Comparison of ENCODE assay signal across 8 cellular contexts in the genomic region with DNA sequence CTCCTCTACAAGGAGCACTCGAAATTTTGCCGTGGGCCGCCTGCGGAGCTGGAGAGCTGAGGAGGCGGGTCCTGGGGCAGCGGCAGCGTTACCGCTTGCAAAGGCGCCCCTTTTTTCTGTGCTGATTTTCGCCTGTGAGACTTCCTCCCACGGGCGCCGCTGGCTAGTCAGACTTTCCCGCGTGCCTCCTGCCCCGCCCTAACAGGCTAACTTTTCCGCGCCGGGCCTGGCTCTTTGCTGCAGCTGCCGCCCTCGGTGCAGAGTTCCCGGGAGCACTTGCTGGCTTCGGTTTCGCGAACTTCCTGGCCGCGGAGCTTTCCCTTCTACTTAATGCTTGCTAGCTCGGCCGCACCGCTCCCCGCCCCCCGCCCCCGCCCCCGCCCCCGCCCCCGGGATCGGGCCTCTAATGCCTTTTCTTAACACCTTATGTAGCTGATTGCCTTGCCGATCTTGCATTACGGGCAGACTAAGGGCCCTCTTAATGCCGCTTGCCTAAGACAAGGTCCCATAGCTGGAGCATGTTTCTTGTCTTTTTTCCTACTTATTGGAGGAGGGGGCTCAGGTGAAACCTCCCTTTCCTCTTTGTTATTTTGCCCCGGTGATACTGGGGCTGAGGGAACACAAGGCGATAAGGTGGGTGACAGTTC. TPM values are rescaled to one million over a fixed set of nuclear protein-coding genes. Genes with fewer than 3 reads are reported as not detected.
A peak's percentile ranks its signal among the peaks of the same experiment; 100 is the strongest.
DNase-seq lines count a peak whose midpoint lies in the region; ATAC-seq and TF ChIP-seq lines count a peak whose summit lies in the region.

No MANE protein-coding gene starts in this region.

- 4 to 5% methylated on average over 42 of the region's 42 CpGs for WGBS in esophagus, 2 donors

- no peak overlapping the region for H3K9ac ChIP-seq in DND-41 (ENCODE audit: low read depth, low read length)

- intact Hi-C loops in mucosa of descending colon (cut with DNase I, micrococcal nuclease) = no loop called here

- DNase-seq in DND-41 (peak; percentile 46), NCI-H2227 (lab: John Stamatoyannopoulos, UW; ENCODE audit: unreplicated experiment) (peak; percentile 28), activated T-cell treated with anti-CD3 and anti-CD28 coated beads for 1 hour (ENCODE audit: low read depth) (peak; percentile 50), mucosa of descending colon (peak; percentile 75 to 84 (median 84)), NCI-H1105 (lab: John Stamatoyannopoulos, UW) (no peak)
- DNase-seq in stimulated activated CD8-positive, alpha-beta memory T cell treated with anti-CD3 and anti-CD28 coated beads, Interleukin-2, amount 100 ng/mL, for 48 hours (ENCODE audit: low read depth in 2 of 2) = peak; percentile 48 to 54

- H3K4me1 ChIP-seq in DND-41 (ENCODE audit: insufficient read depth, low read length) (peaks cover 3% of the 10 kb centered on the region), esophagus (ENCODE audit: control insufficient read depth in 2 of 2, insufficient read depth in 2 of 2, low read length in 1 of 2) (peaks cover 2 to 4% of the 10 kb centered on the region in 2 donors), mucosa of descending colon (ENCODE audit: low read depth) (peaks cover 5% of the 10 kb centered on the region)

- no peak overlapping the region for H2AFZ ChIP-seq in DND-41 (ENCODE audit: low read depth, low read length)

- ATAC-seq in DND-41 (ENCODE audit: insufficient read depth, low read depth) (peak; percentile 73), mucosa of descending colon (peak; percentile 95), GM21576 (IDR thresholded peaks at IDR 0.05; ENCODE audit: unreplicated experiment) (no peak)

- H3K27ac ChIP-seq in DND-41 (ENCODE audit: low read length) (no peak overlapping the region), esophagus (ENCODE audit: low read depth in 2 of 2, low read length in 1 of 2) (no peak overlapping the region)

- H3K4me3 ChIP-seq in DND-41 (ENCODE audit: low read depth in 1 of 2, low read length in 2 of 2) (no peak overlapping the region), esophagus (ENCODE audit: low read depth in 1 of 2, low read length in 2 of 2) (peak overlapping the region; percentile 18 to 41), mucosa of descending colon (no peak overlapping the region)

- no peaks in the 10 kb centered on the region for H3K79me2 ChIP-seq in DND-41 (ENCODE audit: insufficient read depth, low read length)

- no peaks in the 10 kb centered on the region for H4K20me1 ChIP-seq in DND-41 (ENCODE audit: insufficient read depth, low read length)

- no peak overlapping the region for H3K4me2 ChIP-seq in DND-41 (ENCODE audit: insufficient read depth, low read length)

- H3K36me3 ChIP-seq in DND-41 (ENCODE audit: insufficient read depth, low read length) (no peaks in the 10 kb centered on the region), esophagus (ENCODE audit: control insufficient read depth in 2 of 2, insufficient read depth in 2 of 2, low read length in 1 of 2) (no peaks in the 10 kb centered on the region), mucosa of descending colon (ENCODE audit: low read depth) (no peaks in the 10 kb centered on the region)

- no peak for TF ChIP-seq CTCF in DND-41 (IDR thresholded peaks at IDR 0.05; ENCODE audit: borderline replicate concordance, extremely low read depth, low read length, poor library complexity, severe bottlenecking)
- TF ChIP-seq CTCF in mucosa of descending colon (IDR thresholded peaks at IDR 0.05) = no peak

- H3K27me3 ChIP-seq in DND-41 (ENCODE audit: insufficient read depth, low read length, poor library complexity) = peaks cover 13% of the 10 kb centered on the region
- H3K27me3 ChIP-seq in esophagus (ENCODE audit: control insufficient read depth in 1 of 2, insufficient read depth in 2 of 2, low read length in 2 of 2) = peaks cover 0 to 2% of the 10 kb centered on the region in 2 donors

- H3K9me3 ChIP-seq in DND-41 (ENCODE audit: insufficient read depth, low read length, severe bottlenecking) (peaks cover 12% of the 10 kb centered on the region), esophagus (ENCODE audit: control insufficient read depth in 2 of 2, insufficient read depth in 1 of 2, low read depth in 1 of 2, low read length in 1 of 2) (peaks cover 3% of the 10 kb centered on the region in 2 donors), mucosa of descending colon (peaks cover 3% of the 10 kb centered on the region)

RNA-seq across cellular contexts. Expression of gene RASGEF1A, which starts 37.9 kb away (rescaled TPM):
- under 1 TPM; 0.18 to 0.95 TPM for polyA plus RNA-seq in esophagus
- total RNA-seq in mucosa of descending colon = 1 to 10 TPM in 1 of 3 donors, under 1 TPM in 2; 0.43 to 1.2 (median 0.58) TPM

Comparison
In these comparisons a context has a peak if more than half of its experiments do, and no peak if none do; other contexts are left out.
1. H3K4me3 ChIP-seq: peak in esophagus (2 of 2); none in DND-41 (0 of 2) and mucosa of descending colon (single experiment).